ENCODE assay signal across 17 cellular contexts in genomic region chr15:80228959-80229610, GRCh38. TPM values are rescaled to one million over a fixed set of nuclear protein-coding genes. Genes with fewer than 3 reads are reported as not detected.
A peak's percentile ranks its signal among the peaks of the same experiment; 100 is the strongest.
DNase-seq lines count a peak whose midpoint lies in the region; ATAC-seq and TF ChIP-seq lines count a peak whose summit lies in the region.
"Had no signal": no experiment of that assay in that cellular context is flagged by ENCODE, and none has a peak within 500 bp of the region (broad histone marks: within the 10 kb centered on the region; RNA-seq: fewer than 3 reads in every experiment).

No MANE protein-coding gene starts in this region.

- no peaks in the 10 kb centered on the region for H3K36me3 Mint-ChIP-seq in CD8-positive, alpha-beta memory T cell
- H3K36me3 Mint-ChIP-seq: brain had no signal

- CTCF ChIA-PET in CD8-positive, alpha-beta memory T cell (lab: Charles Lee), result no interaction called here

- no peak for TF ChIP-seq CTCF in esophagus muscularis mucosa (IDR thresholded peaks at IDR 0.05)
- no peak for TF ChIP-seq CTCF in lower lobe of right lung (IDR thresholded peaks at IDR 0.05)

- ATAC-seq in lower lobe of right lung, result peak; percentile 92 to 96

- H3K27me3 ChIP-seq in MG63 (peaks cover 2% of the 10 kb centered on the region; the same call in 1 of the 2 replicates), esophagus muscularis mucosa (peaks cover 0 to 32% (median 0%) of the 10 kb centered on the region in 4 donors), lower lobe of right lung (ENCODE audit: low read depth) (no peaks in the 10 kb centered on the region)
- peaks cover 10% of the 10 kb centered on the region for H3K27me3 ChIP-seq in CD8-positive, alpha-beta memory T cell (ENCODE audit: insufficient read depth, low read length, poor library complexity, severe bottlenecking)
- H3K27me3 ChIP-seq: pancreas, uterus had no signal

- peak; percentile 23 for DNase-seq in AG08396 (ENCODE audit: low spot score)
- peak; percentile 43 for DNase-seq in MG63
- DNase-seq in esophagus muscularis mucosa (ENCODE audit: extremely low spot score), result peak; percentile 82
- DNase-seq in lower lobe of right lung, result no peak
- DNase-seq in occipital lobe (lab: John Stamatoyannopoulos, UW), result no peak
- DNase-seq in CD8-positive, alpha-beta memory T cell, result no peak
- no peak for DNase-seq in mesenteric fat pad (ENCODE audit: low spot score)
- DNase-seq in KG1 (lab: John Stamatoyannopoulos, UW), result no peak
- DNase-seq: activated gamma-delta T cell treated with Interleukin-2 at 50 U/mL for 16 hours; NCI-H1105 treated with DMSO at 0.1 percent for 48 hours; NCI-H2227 treated with DMSO at 0.1 percent for 48 hours; pancreas; SHP77; stimulated activated naive CD4-positive, alpha-beta T cell treated with Interleukin-2 at 50 U/mL for 16 hours; uterus had no signal

- intact Hi-C loops in esophagus muscularis mucosa (cut with DNase I), result no loop called here
- intact Hi-C loops in lower lobe of right lung (cut with DNase I), result no loop called here

- H3K27ac ChIP-seq in esophagus muscularis mucosa (replicated peaks in 1 of 4) (no peak overlapping the region), lower lobe of right lung (no peak overlapping the region)
- no peak overlapping the region for H3K27ac ChIP-seq in CD8-positive, alpha-beta memory T cell (ENCODE audit: low read depth, low read length)
- H3K27ac ChIP-seq: pancreas, uterus had no signal

- no peak overlapping the region for H3K27ac Mint-ChIP-seq in CD8-positive, alpha-beta memory T cell
- H3K27ac Mint-ChIP-seq: brain had no signal

- no peaks in the 10 kb centered on the region for H3K9me3 Mint-ChIP-seq in CD8-positive, alpha-beta memory T cell

- no peaks in the 10 kb centered on the region for H3K36me3 ChIP-seq in MG63
- H3K36me3 ChIP-seq in esophagus muscularis mucosa, result no peaks in the 10 kb centered on the region
- H3K36me3 ChIP-seq in lower lobe of right lung, result no peaks in the 10 kb centered on the region
- no peaks in the 10 kb centered on the region for H3K36me3 ChIP-seq in CD8-positive, alpha-beta memory T cell (ENCODE audit: insufficient read depth, low read length)
- H3K36me3 ChIP-seq: pancreas, uterus had no signal

- WGBS in esophagus muscularis mucosa, result 90% methylated on average over 7 of the region's 7 CpGs

- no peaks in the 10 kb centered on the region for H3K4me1 Mint-ChIP-seq in CD8-positive, alpha-beta memory T cell

- no peak for TF ChIP-seq POLR2A in esophagus muscularis mucosa (IDR thresholded peaks at IDR 0.05; ENCODE audit: low read depth)

- 0 out of 2 replicates have a peak, but pooled peaks cover 2% of the 10 kb centered on the region for H3K9me3 ChIP-seq in MG63
- no peaks in the 10 kb centered on the region for H3K9me3 ChIP-seq in esophagus muscularis mucosa
- no peaks in the 10 kb centered on the region for H3K9me3 ChIP-seq in lower lobe of right lung
- no peaks in the 10 kb centered on the region for H3K9me3 ChIP-seq in CD8-positive, alpha-beta memory T cell (ENCODE audit: low read length)
- H3K9me3 ChIP-seq: pancreas, uterus had no signal

- POLR2A ChIA-PET in CD8-positive, alpha-beta memory T cell (lab: Charles Lee), result no interaction called here

- no peak overlapping the region for H3K4me3 Mint-ChIP-seq in CD8-positive, alpha-beta memory T cell
- H3K4me3 Mint-ChIP-seq: brain had no signal

- peaks cover 14 to 74% of the 10 kb centered on the region in 2 donors for H3K27me3 Mint-ChIP-seq in CD8-positive, alpha-beta memory T cell

- no peaks in the 10 kb centered on the region for H3K4me1 ChIP-seq in esophagus muscularis mucosa
- no peaks in the 10 kb centered on the region for H3K4me1 ChIP-seq in lower lobe of right lung
- H3K4me1 ChIP-seq in CD8-positive, alpha-beta memory T cell (ENCODE audit: insufficient read depth, low read length), result no peaks in the 10 kb centered on the region
- H3K4me1 ChIP-seq: pancreas, uterus had no signal

- no peak for TF ChIP-seq EP300 in esophagus muscularis mucosa (IDR thresholded peaks at IDR 0.05)

- H3K4me3 ChIP-seq in MG63 (no peak overlapping the region), esophagus muscularis mucosa (no peak overlapping the region), lower lobe of right lung (no peak overlapping the region)
- H3K4me3 ChIP-seq in CD8-positive, alpha-beta memory T cell (ENCODE audit: low read length), result no peak overlapping the region
- H3K4me3 ChIP-seq: pancreas, uterus had no signal

RNA-seq across cellular contexts. Expression of gene CTXND1, which starts 22.9 kb away (rescaled TPM):
- not detected in 2 replicates for total RNA-seq in MG63 (2014; rRNA removed; shearing (Covaris generic); ENCODE audit: low replicate concordance)
- total RNA-seq in esophagus muscularis mucosa, result under 1 TPM; 0.33 to 0.80 (median 0.56) TPM
- total RNA-seq in lower lobe of right lung, result 1.8 TPM
- 0.31 TPM for total RNA-seq in occipital lobe
- total RNA-seq in CD8-positive, alpha-beta memory T cell, result not detected
- polyA plus RNA-seq in CD8-positive, alpha-beta memory T cell, result not detected
- total RNA-seq in mesenteric fat pad, result not detected
- total RNA-seq: T-helper 1 cell treated with Interleukin-12 subunit alpha and Interleukin-12 subunit beta and Interleukin-4 antibody, amounts not matched to agents 30 ng/mL and 1 ng/mL, for 36 hours had no signal

Comparison
In these comparisons a context has a peak if more than half of its experiments do, and no peak if none do; other contexts are left out.
1. DNase-seq: peak in AG08396 (single experiment), MG63 (single experiment) and esophagus muscularis mucosa (single experiment); none in lower lobe of right lung (single experiment), occipital lobe (single experiment), CD8-positive, alpha-beta memory T cell (0 of 5), mesenteric fat pad (single experiment) and KG1 (single experiment).